In the genomic region with DNA sequence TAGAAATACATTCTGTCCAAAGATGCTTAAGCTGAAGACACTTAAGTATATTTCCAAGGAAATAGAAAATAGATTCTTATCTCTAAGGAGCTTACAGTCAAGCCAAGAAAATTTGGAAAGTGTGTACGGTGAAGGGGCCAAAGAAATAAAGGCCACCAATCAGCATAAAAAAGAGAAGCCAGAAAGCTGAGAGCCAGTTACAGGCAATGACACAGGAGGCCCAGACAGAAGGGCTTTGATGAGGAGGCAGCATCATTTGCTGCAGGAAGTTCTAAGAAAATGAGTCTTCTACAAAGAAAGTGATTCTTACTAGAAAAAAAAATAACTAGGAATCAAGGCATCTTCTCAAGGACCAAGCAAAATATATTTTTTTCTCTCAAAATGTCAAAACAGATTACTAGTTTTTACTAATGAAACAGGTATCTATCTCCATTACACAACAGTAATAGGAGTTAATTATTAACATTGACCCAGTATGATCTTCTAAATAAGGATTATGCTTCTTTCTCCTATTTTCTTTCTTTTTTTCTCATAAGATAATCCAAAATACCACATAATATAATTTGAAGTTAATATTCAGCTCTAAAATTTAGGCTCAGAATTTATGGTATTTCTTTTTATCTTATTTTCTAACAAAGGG, we compare ENCODE assay signal across 3 cellular contexts.
TF ChIP-seq lines count a peak whose summit lies in the region.

No MANE protein-coding gene starts in this region.

TF ChIP-seq in SK-N-SH, 30 proteins besides CTCF, POLR2A, EP300 and RAD21 (continued from another document and continues in another):
- TF ChIP-seq JUND (IDR thresholded peaks at IDR 0.05) (no peak), YY1 (IDR thresholded peaks at IDR 0.05; ENCODE audit: low read depth) (no peak), RXRA (IDR thresholded peaks at IDR 0.05; ENCODE audit: borderline replicate concordance, low read depth) (no peak), TCF12 (IDR thresholded peaks at IDR 0.05) (no peak), RFX5 (IDR thresholded peaks at IDR 0.05; ENCODE audit: low read length) (no peak), EZH2phosphoT487 (IDR thresholded peaks at IDR 0.05; ENCODE audit: borderline replicate concordance, low read depth) (no peak), GATA2 (CRISPR knock-in tag; IDR thresholded peaks at IDR 0.05) (no peak), TAF1 (IDR thresholded peaks at IDR 0.05; ENCODE audit: borderline replicate concordance, low read depth, low read length) (no peak), ELF1 (IDR thresholded peaks at IDR 0.05) (no peak)
- TF ChIP-seq, protein P1, sequence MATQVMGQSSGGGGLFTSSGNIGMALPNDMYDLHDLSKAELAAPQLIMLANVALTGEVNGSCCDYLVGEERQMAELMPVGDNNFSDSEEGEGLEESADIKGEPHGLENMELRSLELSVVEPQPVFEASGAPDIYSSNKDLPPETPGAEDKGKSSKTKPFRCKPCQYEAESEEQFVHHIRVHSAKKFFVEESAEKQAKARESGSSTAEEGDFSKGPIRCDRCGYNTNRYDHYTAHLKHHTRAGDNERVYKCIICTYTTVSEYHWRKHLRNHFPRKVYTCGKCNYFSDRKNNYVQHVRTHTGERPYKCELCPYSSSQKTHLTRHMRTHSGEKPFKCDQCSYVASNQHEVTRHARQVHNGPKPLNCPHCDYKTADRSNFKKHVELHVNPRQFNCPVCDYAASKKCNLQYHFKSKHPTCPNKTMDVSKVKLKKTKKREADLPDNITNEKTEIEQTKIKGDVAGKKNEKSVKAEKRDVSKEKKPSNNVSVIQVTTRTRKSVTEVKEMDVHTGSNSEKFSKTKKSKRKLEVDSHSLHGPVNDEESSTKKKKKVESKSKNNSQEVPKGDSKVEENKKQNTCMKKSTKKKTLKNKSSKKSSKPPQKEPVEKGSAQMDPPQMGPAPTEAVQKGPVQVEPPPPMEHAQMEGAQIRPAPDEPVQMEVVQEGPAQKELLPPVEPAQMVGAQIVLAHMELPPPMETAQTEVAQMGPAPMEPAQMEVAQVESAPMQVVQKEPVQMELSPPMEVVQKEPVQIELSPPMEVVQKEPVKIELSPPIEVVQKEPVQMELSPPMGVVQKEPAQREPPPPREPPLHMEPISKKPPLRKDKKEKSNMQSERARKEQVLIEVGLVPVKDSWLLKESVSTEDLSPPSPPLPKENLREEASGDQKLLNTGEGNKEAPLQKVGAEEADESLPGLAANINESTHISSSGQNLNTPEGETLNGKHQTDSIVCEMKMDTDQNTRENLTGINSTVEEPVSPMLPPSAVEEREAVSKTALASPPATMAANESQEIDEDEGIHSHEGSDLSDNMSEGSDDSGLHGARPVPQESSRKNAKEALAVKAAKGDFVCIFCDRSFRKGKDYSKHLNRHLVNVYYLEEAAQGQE (IDR thresholded peaks at IDR 0.05; ENCODE audit: low read depth, low read length), result no peak
- TF ChIP-seq, protein P2, sequence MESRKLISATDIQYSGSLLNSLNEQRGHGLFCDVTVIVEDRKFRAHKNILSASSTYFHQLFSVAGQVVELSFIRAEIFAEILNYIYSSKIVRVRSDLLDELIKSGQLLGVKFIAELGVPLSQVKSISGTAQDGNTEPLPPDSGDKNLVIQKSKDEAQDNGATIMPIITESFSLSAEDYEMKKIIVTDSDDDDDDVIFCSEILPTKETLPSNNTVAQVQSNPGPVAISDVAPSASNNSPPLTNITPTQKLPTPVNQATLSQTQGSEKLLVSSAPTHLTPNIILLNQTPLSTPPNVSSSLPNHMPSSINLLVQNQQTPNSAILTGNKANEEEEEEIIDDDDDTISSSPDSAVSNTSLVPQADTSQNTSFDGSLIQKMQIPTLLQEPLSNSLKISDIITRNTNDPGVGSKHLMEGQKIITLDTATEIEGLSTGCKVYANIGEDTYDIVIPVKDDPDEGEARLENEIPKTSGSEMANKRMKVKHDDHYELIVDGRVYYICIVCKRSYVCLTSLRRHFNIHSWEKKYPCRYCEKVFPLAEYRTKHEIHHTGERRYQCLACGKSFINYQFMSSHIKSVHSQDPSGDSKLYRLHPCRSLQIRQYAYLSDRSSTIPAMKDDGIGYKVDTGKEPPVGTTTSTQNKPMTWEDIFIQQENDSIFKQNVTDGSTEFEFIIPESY (IDR thresholded peaks at IDR 0.05; ENCODE audit: borderline replicate concordance, low read depth), result no peak
- TF ChIP-seq, protein P3, sequence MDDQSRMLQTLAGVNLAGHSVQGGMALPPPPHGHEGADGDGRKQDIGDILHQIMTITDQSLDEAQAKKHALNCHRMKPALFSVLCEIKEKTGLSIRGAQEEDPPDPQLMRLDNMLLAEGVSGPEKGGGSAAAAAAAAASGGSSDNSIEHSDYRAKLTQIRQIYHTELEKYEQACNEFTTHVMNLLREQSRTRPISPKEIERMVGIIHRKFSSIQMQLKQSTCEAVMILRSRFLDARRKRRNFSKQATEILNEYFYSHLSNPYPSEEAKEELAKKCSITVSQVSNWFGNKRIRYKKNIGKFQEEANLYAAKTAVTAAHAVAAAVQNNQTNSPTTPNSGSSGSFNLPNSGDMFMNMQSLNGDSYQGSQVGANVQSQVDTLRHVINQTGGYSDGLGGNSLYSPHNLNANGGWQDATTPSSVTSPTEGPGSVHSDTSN (IDR thresholded peaks at IDR 0.05), result no peak

TF ChIP-seq in SK-N-SH treated with all-trans-retinoic acid at 6 μM for 48 hours, 23 proteins besides CTCF, POLR2A, EP300 and RAD21 (continued from another document):
- no peak for TF ChIP-seq OSR1 (CRISPR knock-in tag; IDR thresholded peaks at IDR 0.05)
- no peak for TF ChIP-seq ZNF565 (CRISPR knock-in tag; conservative IDR thresholded peaks at IDR 0.05; ENCODE audit: low read depth)
- no peak for TF ChIP-seq ZNF70 (CRISPR knock-in tag; IDR thresholded peaks at IDR 0.05)
- TF ChIP-seq, protein P4, sequence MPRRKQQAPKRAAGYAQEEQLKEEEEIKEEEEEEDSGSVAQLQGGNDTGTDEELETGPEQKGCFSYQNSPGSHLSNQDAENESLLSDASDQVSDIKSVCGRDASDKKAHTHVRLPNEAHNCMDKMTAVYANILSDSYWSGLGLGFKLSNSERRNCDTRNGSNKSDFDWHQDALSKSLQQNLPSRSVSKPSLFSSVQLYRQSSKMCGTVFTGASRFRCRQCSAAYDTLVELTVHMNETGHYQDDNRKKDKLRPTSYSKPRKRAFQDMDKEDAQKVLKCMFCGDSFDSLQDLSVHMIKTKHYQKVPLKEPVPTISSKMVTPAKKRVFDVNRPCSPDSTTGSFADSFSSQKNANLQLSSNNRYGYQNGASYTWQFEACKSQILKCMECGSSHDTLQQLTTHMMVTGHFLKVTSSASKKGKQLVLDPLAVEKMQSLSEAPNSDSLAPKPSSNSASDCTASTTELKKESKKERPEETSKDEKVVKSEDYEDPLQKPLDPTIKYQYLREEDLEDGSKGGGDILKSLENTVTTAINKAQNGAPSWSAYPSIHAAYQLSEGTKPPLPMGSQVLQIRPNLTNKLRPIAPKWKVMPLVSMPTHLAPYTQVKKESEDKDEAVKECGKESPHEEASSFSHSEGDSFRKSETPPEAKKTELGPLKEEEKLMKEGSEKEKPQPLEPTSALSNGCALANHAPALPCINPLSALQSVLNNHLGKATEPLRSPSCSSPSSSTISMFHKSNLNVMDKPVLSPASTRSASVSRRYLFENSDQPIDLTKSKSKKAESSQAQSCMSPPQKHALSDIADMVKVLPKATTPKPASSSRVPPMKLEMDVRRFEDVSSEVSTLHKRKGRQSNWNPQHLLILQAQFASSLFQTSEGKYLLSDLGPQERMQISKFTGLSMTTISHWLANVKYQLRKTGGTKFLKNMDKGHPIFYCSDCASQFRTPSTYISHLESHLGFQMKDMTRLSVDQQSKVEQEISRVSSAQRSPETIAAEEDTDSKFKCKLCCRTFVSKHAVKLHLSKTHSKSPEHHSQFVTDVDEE (CRISPR knock-in tag; IDR thresholded peaks at IDR 0.05), result no peak
- no peak for TF ChIP-seq RARB (CRISPR knock-in tag; IDR thresholded peaks at IDR 0.05)
- TF ChIP-seq ZNF8 (CRISPR knock-in tag; IDR thresholded peaks at IDR 0.05), result no peak
- no peak for TF ChIP-seq BACH2 (CRISPR knock-in tag; IDR thresholded peaks at IDR 0.05; ENCODE audit: borderline replicate concordance)
- TF ChIP-seq, protein P5, sequence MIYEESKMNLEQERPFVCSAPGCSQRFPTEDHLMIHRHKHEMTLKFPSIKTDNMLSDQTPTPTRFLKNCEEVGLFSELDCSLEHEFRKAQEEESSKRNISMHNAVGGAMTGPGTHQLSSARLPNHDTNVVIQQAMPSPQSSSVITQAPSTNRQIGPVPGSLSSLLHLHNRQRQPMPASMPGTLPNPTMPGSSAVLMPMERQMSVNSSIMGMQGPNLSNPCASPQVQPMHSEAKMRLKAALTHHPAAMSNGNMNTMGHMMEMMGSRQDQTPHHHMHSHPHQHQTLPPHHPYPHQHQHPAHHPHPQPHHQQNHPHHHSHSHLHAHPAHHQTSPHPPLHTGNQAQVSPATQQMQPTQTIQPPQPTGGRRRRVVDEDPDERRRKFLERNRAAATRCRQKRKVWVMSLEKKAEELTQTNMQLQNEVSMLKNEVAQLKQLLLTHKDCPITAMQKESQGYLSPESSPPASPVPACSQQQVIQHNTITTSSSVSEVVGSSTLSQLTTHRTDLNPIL (CRISPR knock-in tag; IDR thresholded peaks at IDR 0.05; ENCODE audit: low read depth), result no peak
- TF ChIP-seq, protein P6, sequence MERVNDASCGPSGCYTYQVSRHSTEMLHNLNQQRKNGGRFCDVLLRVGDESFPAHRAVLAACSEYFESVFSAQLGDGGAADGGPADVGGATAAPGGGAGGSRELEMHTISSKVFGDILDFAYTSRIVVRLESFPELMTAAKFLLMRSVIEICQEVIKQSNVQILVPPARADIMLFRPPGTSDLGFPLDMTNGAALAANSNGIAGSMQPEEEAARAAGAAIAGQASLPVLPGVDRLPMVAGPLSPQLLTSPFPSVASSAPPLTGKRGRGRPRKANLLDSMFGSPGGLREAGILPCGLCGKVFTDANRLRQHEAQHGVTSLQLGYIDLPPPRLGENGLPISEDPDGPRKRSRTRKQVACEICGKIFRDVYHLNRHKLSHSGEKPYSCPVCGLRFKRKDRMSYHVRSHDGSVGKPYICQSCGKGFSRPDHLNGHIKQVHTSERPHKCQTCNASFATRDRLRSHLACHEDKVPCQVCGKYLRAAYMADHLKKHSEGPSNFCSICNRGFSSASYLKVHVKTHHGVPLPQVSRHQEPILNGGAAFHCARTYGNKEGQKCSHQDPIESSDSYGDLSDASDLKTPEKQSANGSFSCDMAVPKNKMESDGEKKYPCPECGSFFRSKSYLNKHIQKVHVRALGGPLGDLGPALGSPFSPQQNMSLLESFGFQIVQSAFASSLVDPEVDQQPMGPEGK (CRISPR knock-in tag; IDR thresholded peaks at IDR 0.05; ENCODE audit: borderline replicate concordance), result no peak
- TF ChIP-seq PPARA (CRISPR knock-in tag; IDR thresholded peaks at IDR 0.05; ENCODE audit: borderline replicate concordance), result no peak
- no peak for TF ChIP-seq SNAI2 (CRISPR knock-in tag; IDR thresholded peaks at IDR 0.05)
- no peak for TF ChIP-seq ZC3H10 (CRISPR knock-in tag; IDR thresholded peaks at IDR 0.05)
TF ChIP-seq in SK-N-SH treated with all-trans-retinoic acid at 6 μM for 48 hours: peak in this region for 0.

TF ChIP-seq in HepG2, 621 proteins besides CTCF, POLR2A, EP300 and RAD21 (continued from another document and continues in another):
- TF ChIP-seq, protein P7, sequence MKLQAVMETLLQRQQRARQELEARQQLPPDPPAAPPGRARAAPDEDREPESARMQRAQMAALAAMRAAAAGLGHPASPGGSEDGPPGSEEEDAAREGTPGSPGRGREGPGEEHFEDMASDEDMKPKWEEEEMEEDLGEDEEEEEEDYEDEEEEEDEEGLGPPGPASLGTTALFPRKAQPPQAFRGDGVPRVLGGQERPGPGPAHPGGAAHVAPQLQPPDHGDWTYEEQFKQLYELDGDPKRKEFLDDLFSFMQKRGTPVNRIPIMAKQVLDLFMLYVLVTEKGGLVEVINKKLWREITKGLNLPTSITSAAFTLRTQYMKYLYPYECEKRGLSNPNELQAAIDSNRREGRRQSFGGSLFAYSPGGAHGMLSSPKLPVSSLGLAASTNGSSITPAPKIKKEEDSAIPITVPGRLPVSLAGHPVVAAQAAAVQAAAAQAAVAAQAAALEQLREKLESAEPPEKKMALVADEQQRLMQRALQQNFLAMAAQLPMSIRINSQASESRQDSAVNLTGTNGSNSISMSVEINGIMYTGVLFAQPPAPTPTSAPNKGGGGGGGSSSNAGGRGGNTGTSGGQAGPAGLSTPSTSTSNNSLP (IDR thresholded peaks at IDR 0.05; ENCODE audit: low read depth, low read length), result 0 out of 2 replicates have a peak, but pooled peaks have one; percentile 38
- no peak for TF ChIP-seq MBNL3 (CRISPR knock-in tag; conservative IDR thresholded peaks at IDR 0.05)
- no peak for TF ChIP-seq RXRB (CRISPR knock-in tag; IDR thresholded peaks at IDR 0.05; ENCODE audit: borderline replicate concordance)
- no peak for TF ChIP-seq RNF2 (conservative IDR thresholded peaks at IDR 0.05; ENCODE audit: low read depth)
- TF ChIP-seq NFYC (CRISPR knock-in tag; IDR thresholded peaks at IDR 0.05), result no peak
- TF ChIP-seq, protein P8, sequence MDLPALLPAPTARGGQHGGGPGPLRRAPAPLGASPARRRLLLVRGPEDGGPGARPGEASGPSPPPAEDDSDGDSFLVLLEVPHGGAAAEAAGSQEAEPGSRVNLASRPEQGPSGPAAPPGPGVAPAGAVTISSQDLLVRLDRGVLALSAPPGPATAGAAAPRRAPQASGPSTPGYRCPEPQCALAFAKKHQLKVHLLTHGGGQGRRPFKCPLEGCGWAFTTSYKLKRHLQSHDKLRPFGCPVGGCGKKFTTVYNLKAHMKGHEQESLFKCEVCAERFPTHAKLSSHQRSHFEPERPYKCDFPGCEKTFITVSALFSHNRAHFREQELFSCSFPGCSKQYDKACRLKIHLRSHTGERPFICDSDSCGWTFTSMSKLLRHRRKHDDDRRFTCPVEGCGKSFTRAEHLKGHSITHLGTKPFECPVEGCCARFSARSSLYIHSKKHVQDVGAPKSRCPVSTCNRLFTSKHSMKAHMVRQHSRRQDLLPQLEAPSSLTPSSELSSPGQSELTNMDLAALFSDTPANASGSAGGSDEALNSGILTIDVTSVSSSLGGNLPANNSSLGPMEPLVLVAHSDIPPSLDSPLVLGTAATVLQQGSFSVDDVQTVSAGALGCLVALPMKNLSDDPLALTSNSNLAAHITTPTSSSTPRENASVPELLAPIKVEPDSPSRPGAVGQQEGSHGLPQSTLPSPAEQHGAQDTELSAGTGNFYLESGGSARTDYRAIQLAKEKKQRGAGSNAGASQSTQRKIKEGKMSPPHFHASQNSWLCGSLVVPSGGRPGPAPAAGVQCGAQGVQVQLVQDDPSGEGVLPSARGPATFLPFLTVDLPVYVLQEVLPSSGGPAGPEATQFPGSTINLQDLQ (CRISPR knock-in tag; IDR thresholded peaks at IDR 0.05), result no peak
- TF ChIP-seq, protein P9, sequence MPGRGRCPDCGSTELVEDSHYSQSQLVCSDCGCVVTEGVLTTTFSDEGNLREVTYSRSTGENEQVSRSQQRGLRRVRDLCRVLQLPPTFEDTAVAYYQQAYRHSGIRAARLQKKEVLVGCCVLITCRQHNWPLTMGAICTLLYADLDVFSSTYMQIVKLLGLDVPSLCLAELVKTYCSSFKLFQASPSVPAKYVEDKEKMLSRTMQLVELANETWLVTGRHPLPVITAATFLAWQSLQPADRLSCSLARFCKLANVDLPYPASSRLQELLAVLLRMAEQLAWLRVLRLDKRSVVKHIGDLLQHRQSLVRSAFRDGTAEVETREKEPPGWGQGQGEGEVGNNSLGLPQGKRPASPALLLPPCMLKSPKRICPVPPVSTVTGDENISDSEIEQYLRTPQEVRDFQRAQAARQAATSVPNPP (CRISPR knock-in tag; IDR thresholded peaks at IDR 0.05), result no peak
- no peak for TF ChIP-seq ZNF781 (CRISPR knock-in tag; IDR thresholded peaks at IDR 0.05; ENCODE audit: borderline replicate concordance, not compliant biosample characterization)
